26 cellular contexts compared by ENCODE assay signal in genomic region chr2:135882415-135882814, GRCh38. TPM values are rescaled to one million over a fixed set of nuclear protein-coding genes. Genes with fewer than 3 reads are reported as not detected.
DNase-seq lines count a peak whose midpoint lies in the region; ATAC-seq and TF ChIP-seq lines count a peak whose summit lies in the region.
"Had no signal": no experiment of that assay in that cellular context is flagged by ENCODE, and none has a peak within 500 bp of the region (broad histone marks: within the 10 kb centered on the region; RNA-seq: fewer than 3 reads in every experiment).

No MANE protein-coding gene starts in this region.

- H3K36me3 ChIP-seq in WERI-Rb-1 = no peaks in the 10 kb centered on the region
- H3K36me3 ChIP-seq: BLaER1 treated with 17β-estradiol and CSF1 and Interleukin-3, amounts not matched to agents 10 nM and 100 nM had no signal

- no peak for DNase-seq in activated CD8-positive, alpha-beta T cell treated with anti-CD3 and anti-CD28 coated beads for 36 hours
- no peak for DNase-seq in activated CD8-positive, alpha-beta T cell treated with anti-CD3 and anti-CD28 coated beads, Interleukin-2, amount 10 ng/mL, durations not matched to agents 7 days and 5 days
- DNase-seq in NCI-H524 (lab: John Stamatoyannopoulos, UW) = peak; percentile 80 to 84
- DNase-seq in WERI-Rb-1 = peak; percentile 76
- DNase-seq in coronary artery (ENCODE audit: low spot score) = no peak
- DNase-seq in ACHN = no peak
- no peak for DNase-seq in pons (ENCODE audit: low spot score)
- DNase-seq: AML-193; CD4-positive, alpha-beta memory T cell; COR-L47; GDM1; Kasumi-1; NCI-H1092 treated with DMSO at 0.1 percent for 48 hours; NCI-H1436; NCI-H187; NCI-H2081 treated with DMSO at 0.1 percent for 48 hours; NCI-H2171; NCI-H526; SHP77 had no signal

- no peak overlapping the region for H3K27ac Mint-ChIP-seq in activated CD8-positive, alpha-beta T cell treated with anti-CD3 and anti-CD28 coated beads for 36 hours
- H3K27ac Mint-ChIP-seq in activated CD8-positive, alpha-beta T cell treated with anti-CD3 and anti-CD28 coated beads, Interleukin-2, amount 10 ng/mL, durations not matched to agents 7 days and 5 days = no peak overlapping the region
- H3K27ac Mint-ChIP-seq: CD4-positive, alpha-beta memory T cell had no signal

- no peak for TF ChIP-seq CTCF in activated CD8-positive, alpha-beta T cell treated with anti-CD3 and anti-CD28 coated beads for 36 hours (IDR thresholded peaks at IDR 0.05)
- TF ChIP-seq CTCF in WERI-Rb-1 (IDR thresholded peaks at IDR 0.05; ENCODE audit: low read depth, low read length) = no peak
- no peak for TF ChIP-seq CTCF in coronary artery (IDR thresholded peaks at IDR 0.05)

- intact Hi-C loops in activated CD8-positive, alpha-beta T cell treated with anti-CD3 and anti-CD28 coated beads for 36 hours (cut with micrococcal nuclease) = no loop called here

- no peak overlapping the region for H3K4me3 Mint-ChIP-seq in activated CD8-positive, alpha-beta T cell treated with anti-CD3 and anti-CD28 coated beads for 36 hours
- H3K4me3 Mint-ChIP-seq in activated CD8-positive, alpha-beta T cell treated with anti-CD3 and anti-CD28 coated beads, Interleukin-2, amount 10 ng/mL, durations not matched to agents 7 days and 5 days = no peak overlapping the region
- H3K4me3 Mint-ChIP-seq: CD4-positive, alpha-beta memory T cell had no signal

- in situ Hi-C loops in ACHN (cut with HindIII; ENCODE audit: low pct_ligation_motif_present, low pct_unique_long_range_greater_than_20kb, low sequenced_read_pairs) = loop anchor here (25.0 kb wide), 1 partner anchor 505 kb away; no protein-coding TSS in a partner anchor

- H3K27me3 Mint-ChIP-seq in activated CD8-positive, alpha-beta T cell treated with anti-CD3 and anti-CD28 coated beads for 36 hours = peaks cover 3% of the 10 kb centered on the region
- H3K27me3 Mint-ChIP-seq in activated CD8-positive, alpha-beta T cell treated with anti-CD3 and anti-CD28 coated beads, Interleukin-2, amount 10 ng/mL, durations not matched to agents 7 days and 5 days (ENCODE audit: low read depth) = peaks cover 18% of the 10 kb centered on the region

- POLR2A ChIA-PET in activated CD8-positive, alpha-beta T cell treated with anti-CD3 and anti-CD28 coated beads for 36 hours (lab: Charles Lee) = interaction anchor here (1.3 kb wide), 1 partner anchor 12 kb away, joined by 5 read pairs; no protein-coding TSS in a partner anchor
- POLR2A ChIA-PET in activated CD8-positive, alpha-beta T cell treated with anti-CD3 and anti-CD28 coated beads, Interleukin-2, amount 10 ng/mL, durations not matched to agents 7 days and 5 days (lab: Charles Lee) = interaction anchor here (0.6 kb wide), 1 partner anchor 309 kb away, joined by 4 read pairs; no protein-coding TSS in a partner anchor

- H3K9me3 Mint-ChIP-seq in activated CD8-positive, alpha-beta T cell treated with anti-CD3 and anti-CD28 coated beads for 36 hours = no peaks in the 10 kb centered on the region
- no peaks in the 10 kb centered on the region for H3K9me3 Mint-ChIP-seq in activated CD8-positive, alpha-beta T cell treated with anti-CD3 and anti-CD28 coated beads, Interleukin-2, amount 10 ng/mL, durations not matched to agents 7 days and 5 days (ENCODE audit: insufficient read depth)
- H3K9me3 Mint-ChIP-seq: CD4-positive, alpha-beta memory T cell had no signal

- H3K27ac ChIP-seq in WERI-Rb-1 (peak overlapping the region; percentile 48), coronary artery (no peak overlapping the region)
- H3K27ac ChIP-seq: BLaER1 treated with 17β-estradiol and CSF1 and Interleukin-3, amounts not matched to agents 10 nM and 100 nM; RWPE1 had no signal

- no peaks in the 10 kb centered on the region for H3K27me3 ChIP-seq in WERI-Rb-1 (ENCODE audit: insufficient read depth, low read depth, severe bottlenecking)
- H3K27me3 ChIP-seq: BLaER1 treated with 17β-estradiol and CSF1 and Interleukin-3, amounts not matched to agents 10 nM and 100 nM had no signal

- peak; percentile 47 for ATAC-seq in activated CD8-positive, alpha-beta T cell treated with anti-CD3 and anti-CD28 coated beads for 36 hours
- ATAC-seq in activated CD8-positive, alpha-beta T cell treated with anti-CD3 and anti-CD28 coated beads, Interleukin-2, amount 10 ng/mL, durations not matched to agents 7 days and 5 days = no peak
- ATAC-seq: GM12878, HepG2 had no signal

- no peaks in the 10 kb centered on the region for H3K36me3 Mint-ChIP-seq in activated CD8-positive, alpha-beta T cell treated with anti-CD3 and anti-CD28 coated beads for 36 hours (ENCODE audit: low read depth)
- no peaks in the 10 kb centered on the region for H3K36me3 Mint-ChIP-seq in activated CD8-positive, alpha-beta T cell treated with anti-CD3 and anti-CD28 coated beads, Interleukin-2, amount 10 ng/mL, durations not matched to agents 7 days and 5 days (ENCODE audit: low read depth)
- H3K36me3 Mint-ChIP-seq: CD4-positive, alpha-beta memory T cell had no signal

- H3K9me3 ChIP-seq in WERI-Rb-1 (ENCODE audit: severe bottlenecking) = no peaks in the 10 kb centered on the region

- H3K4me3 ChIP-seq in WERI-Rb-1 (ENCODE audit: low read depth, low read length) = peak overlapping the region; percentile 32
- H3K4me3 ChIP-seq in coronary artery = no peak overlapping the region
- H3K4me3 ChIP-seq: BLaER1 treated with 17β-estradiol and CSF1 and Interleukin-3, amounts not matched to agents 10 nM and 100 nM; GM12878 had no signal

- peaks cover 3% of the 10 kb centered on the region for H3K4me1 Mint-ChIP-seq in activated CD8-positive, alpha-beta T cell treated with anti-CD3 and anti-CD28 coated beads for 36 hours (ENCODE audit: low read depth)
- H3K4me1 Mint-ChIP-seq in activated CD8-positive, alpha-beta T cell treated with anti-CD3 and anti-CD28 coated beads, Interleukin-2, amount 10 ng/mL, durations not matched to agents 7 days and 5 days (ENCODE audit: low read depth) = peaks cover 5% of the 10 kb centered on the region

- CTCF ChIA-PET in activated CD8-positive, alpha-beta T cell treated with anti-CD3 and anti-CD28 coated beads for 36 hours (lab: Charles Lee) = interaction anchor here (1.1 to 1.6 kb wide), 3 partner anchors 32 to 502 kb away, joined by 3 to 8 read pairs (median 3); no protein-coding TSS in a partner anchor
- CTCF ChIA-PET in activated CD8-positive, alpha-beta T cell treated with anti-CD3 and anti-CD28 coated beads, Interleukin-2, amount 10 ng/mL, durations not matched to agents 7 days and 5 days (lab: Charles Lee) = interaction anchor here (1.2 to 2.8 kb wide), 3 partner anchors 32 to 893 kb away, joined by 3 to 6 read pairs (median 4); no protein-coding TSS in a partner anchor

RNA-seq across cellular contexts. Expression of gene MCM6, which starts 6.2 kb away (rescaled TPM):
- total RNA-seq in activated CD8-positive, alpha-beta T cell treated with anti-CD3 and anti-CD28 coated beads for 36 hours = 100 to 1,000 TPM; 229 to 234 TPM
- 100 to 1,000 TPM; 144 to 145 TPM for total RNA-seq in activated CD8-positive, alpha-beta T cell treated with anti-CD3 and anti-CD28 coated beads, Interleukin-2, amount 10 ng/mL, durations not matched to agents 7 days and 5 days

RNA-seq across cellular contexts. Expression of gene LCT, which starts 45.4 kb away (rescaled TPM):
- total RNA-seq in activated CD8-positive, alpha-beta T cell treated with anti-CD3 and anti-CD28 coated beads for 36 hours = under 1 TPM; 0.11 to 0.29 TPM
- under 1 TPM; 0.18 to 0.34 TPM for total RNA-seq in activated CD8-positive, alpha-beta T cell treated with anti-CD3 and anti-CD28 coated beads, Interleukin-2, amount 10 ng/mL, durations not matched to agents 7 days and 5 days
- total RNA-seq: HepG2, HT1080, M059J, SK-MEL-5 had no signal

Comparison
In these comparisons a context has a peak if more than half of its experiments do, and no peak if none do; other contexts are left out.
1. DNase-seq: peak in NCI-H524 (2 of 2) and WERI-Rb-1 (single experiment); none in activated CD8-positive, alpha-beta T cell treated with anti-CD3 and anti-CD28 coated beads for 36 hours (single experiment), activated CD8-positive, alpha-beta T cell treated with anti-CD3 and anti-CD28 coated beads, Interleukin-2, amount 10 ng/mL, durations not matched to agents 7 days and 5 days (single experiment), coronary artery (single experiment), ACHN (single experiment) and pons (single experiment).